ENCODE assay signal across 1 cellular context in genomic region chr19:7522072-7522922, GRCh38.
TF ChIP-seq lines count a peak whose summit lies in the region.

TSS of gene MCOLN1 (plus strand) at chr19:7522624. CDS start at chr19:7522751, 127 bp downstream.

TF ChIP-seq in HepG2, 621 proteins besides CTCF, POLR2A, EP300 and RAD21 (continued from another document and continues in another):
- TF ChIP-seq ZMAT3 (CRISPR knock-in tag; conservative IDR thresholded peaks at IDR 0.05) (peak; percentile 26; the same call in 1 of the 2 replicates), RXRB (CRISPR knock-in tag; IDR thresholded peaks at IDR 0.05; ENCODE audit: borderline replicate concordance) (peak; percentile 61; the same call in 1 of the 2 replicates), ATF7-NPFF (CRISPR knock-in tag; IDR thresholded peaks at IDR 0.05; ENCODE audit: low read depth) (peak; percentile 81; the same call in 1 of the 2 replicates), MAF1 (CRISPR knock-in tag; IDR thresholded peaks at IDR 0.05; ENCODE audit: borderline replicate concordance) (peak; percentile 81; the same call in 1 of the 2 replicates), CBX1 (IDR thresholded peaks at IDR 0.05; ENCODE audit: low read depth) (peak; percentile 98), NRL (CRISPR knock-in tag; IDR thresholded peaks at IDR 0.05; ENCODE audit: borderline replicate concordance) (no peak), SIN3B (IDR thresholded peaks at IDR 0.05; ENCODE audit: low read length) (peak; percentile 97), ZNF556 (CRISPR knock-in tag; IDR thresholded peaks at IDR 0.05; ENCODE audit: borderline replicate concordance) (peak; percentile 94; the same call in 1 of the 2 replicates), FOSL2 (CRISPR knock-in tag; IDR thresholded peaks at IDR 0.05) (peak; percentile 68), ZNF609 (CRISPR knock-in tag; IDR thresholded peaks at IDR 0.05; ENCODE audit: borderline replicate concordance) (peak; percentile 50; the same call in 1 of the 2 replicates), GTF3A (CRISPR knock-in tag; conservative IDR thresholded peaks at IDR 0.05) (0 out of 2 replicates have a peak, but pooled peaks have one; percentile 72), TP53 (CRISPR knock-in tag; conservative IDR thresholded peaks at IDR 0.05) (0 out of 2 replicates have a peak, but pooled peaks have one; percentile 5), ZNF543 (CRISPR knock-in tag; IDR thresholded peaks at IDR 0.05) (peak; percentile 86), ZNF329 (CRISPR knock-in tag; IDR thresholded peaks at IDR 0.05; ENCODE audit: low read depth) (peak; percentile 55; the same call in 1 of the 2 replicates), SP140L (CRISPR knock-in tag; IDR thresholded peaks at IDR 0.05; ENCODE audit: borderline replicate concordance) (no peak), HOXA5 (CRISPR knock-in tag; IDR thresholded peaks at IDR 0.05) (0 out of 2 replicates have a peak, but pooled peaks have one; percentile 44), KAT8 (CRISPR knock-in tag; IDR thresholded peaks at IDR 0.05) (peak; percentile 99), PHF8 (CRISPR knock-in tag; IDR thresholded peaks at IDR 0.05) (peak; percentile 56), POLR2AphosphoS5 (IDR thresholded peaks at IDR 0.05; ENCODE audit: low read depth, low read length) (no peak; the same call in 1 of the 2 replicates), ZNF639 (CRISPR knock-in tag; conservative IDR thresholded peaks at IDR 0.05) (peak; percentile 68; the same call in 1 of the 2 replicates), KLF6 (CRISPR knock-in tag; IDR thresholded peaks at IDR 0.05) (peak; percentile 89), RBAK (CRISPR knock-in tag; IDR thresholded peaks at IDR 0.05) (peak; percentile 29; the same call in 1 of the 2 replicates), THYN1 (CRISPR knock-in tag; IDR thresholded peaks at IDR 0.05; ENCODE audit: borderline replicate concordance, low read depth) (no peak), NCOA2 (CRISPR knock-in tag; IDR thresholded peaks at IDR 0.05) (peak; percentile 63; the same call in 1 of the 2 replicates), SRSF1 (optimal IDR thresholded peaks at IDR 0.05; ENCODE audit: low read depth, low read length) (peak; percentile 34), ZNF580 (CRISPR knock-in tag; IDR thresholded peaks at IDR 0.05; ENCODE audit: borderline replicate concordance, low read depth) (peak; percentile 95; the same call in 1 of the 2 replicates), NONO (IDR thresholded peaks at IDR 0.05) (no peak), NONO (CRISPR knock-in tag; conservative IDR thresholded peaks at IDR 0.05) (peak; percentile 97), PITX1 (CRISPR knock-in tag; IDR thresholded peaks at IDR 0.05) (peak; percentile 80; the same call in 1 of the 2 replicates), CBX5 (CRISPR knock-in tag; IDR thresholded peaks at IDR 0.05; ENCODE audit: borderline replicate concordance) (peak; percentile 86), NFIC (IDR thresholded peaks at IDR 0.05; ENCODE audit: low read length) (peak; percentile 64), ZNF691 (CRISPR knock-in tag; IDR thresholded peaks at IDR 0.05; ENCODE audit: borderline replicate concordance, low read depth) (0 out of 2 replicates have a peak, but pooled peaks have one; percentile 51), NKX3-1 (CRISPR knock-in tag; IDR thresholded peaks at IDR 0.05) (0 out of 2 replicates have a peak, but pooled peaks have one; percentile 17), MXD4 (CRISPR knock-in tag; IDR thresholded peaks at IDR 0.05) (peak; percentile 95), ZNF281 (CRISPR knock-in tag; IDR thresholded peaks at IDR 0.05; ENCODE audit: borderline replicate concordance) (peak; percentile 98), ZSCAN31 (CRISPR knock-in tag; IDR thresholded peaks at IDR 0.05; ENCODE audit: low read depth) (no peak; the same call in none of the 2 replicates), HNF4A (CRISPR knock-in tag; IDR thresholded peaks at IDR 0.05) (no peak), GATAD2A (CRISPR knock-in tag; IDR thresholded peaks at IDR 0.05) (peak; percentile 68; the same call in 1 of the 2 replicates), ZNF33B (CRISPR knock-in tag; IDR thresholded peaks at IDR 0.05) (no peak), KLF11 (CRISPR knock-in tag; IDR thresholded peaks at IDR 0.05) (0 out of 2 replicates have a peak, but pooled peaks have one; percentile 31), ZNF792 (CRISPR knock-in tag; IDR thresholded peaks at IDR 0.05) (peak; percentile 94), ZNF30 (CRISPR knock-in tag; IDR thresholded peaks at IDR 0.05) (no peak), ZFP62 (CRISPR knock-in tag; IDR thresholded peaks at IDR 0.05) (no peak), RARA (CRISPR knock-in tag; IDR thresholded peaks at IDR 0.05) (peak; percentile 55), ZNF510 (CRISPR knock-in tag; IDR thresholded peaks at IDR 0.05; ENCODE audit: low read depth) (peak; percentile 94), ZNF136 (CRISPR knock-in tag; IDR thresholded peaks at IDR 0.05; ENCODE audit: low read depth) (0 out of 2 replicates have a peak, but pooled peaks have one; percentile 62), ZNF235 (CRISPR knock-in tag; IDR thresholded peaks at IDR 0.05; ENCODE audit: borderline replicate concordance) (peak; percentile 64; the same call in 1 of the 2 replicates), SCMH1 (CRISPR knock-in tag; IDR thresholded peaks at IDR 0.05; ENCODE audit: borderline replicate concordance) (no peak)
- TF ChIP-seq, protein P1, sequence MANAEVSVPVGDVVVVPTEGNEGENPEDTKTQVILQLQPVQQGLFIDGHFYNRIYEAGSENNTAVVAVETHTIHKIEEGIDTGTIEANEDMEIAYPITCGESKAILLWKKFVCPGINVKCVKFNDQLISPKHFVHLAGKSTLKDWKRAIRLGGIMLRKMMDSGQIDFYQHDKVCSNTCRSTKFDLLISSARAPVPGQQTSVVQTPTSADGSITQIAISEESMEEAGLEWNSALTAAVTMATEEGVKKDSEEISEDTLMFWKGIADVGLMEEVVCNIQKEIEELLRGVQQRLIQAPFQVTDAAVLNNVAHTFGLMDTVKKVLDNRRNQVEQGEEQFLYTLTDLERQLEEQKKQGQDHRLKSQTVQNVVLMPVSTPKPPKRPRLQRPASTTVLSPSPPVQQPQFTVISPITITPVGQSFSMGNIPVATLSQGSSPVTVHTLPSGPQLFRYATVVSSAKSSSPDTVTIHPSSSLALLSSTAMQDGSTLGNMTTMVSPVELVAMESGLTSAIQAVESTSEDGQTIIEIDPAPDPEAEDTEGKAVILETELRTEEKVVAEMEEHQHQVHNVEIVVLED (CRISPR knock-in tag; IDR thresholded peaks at IDR 0.05; ENCODE audit: borderline replicate concordance): peak; percentile 86
- TF ChIP-seq, protein P2, sequence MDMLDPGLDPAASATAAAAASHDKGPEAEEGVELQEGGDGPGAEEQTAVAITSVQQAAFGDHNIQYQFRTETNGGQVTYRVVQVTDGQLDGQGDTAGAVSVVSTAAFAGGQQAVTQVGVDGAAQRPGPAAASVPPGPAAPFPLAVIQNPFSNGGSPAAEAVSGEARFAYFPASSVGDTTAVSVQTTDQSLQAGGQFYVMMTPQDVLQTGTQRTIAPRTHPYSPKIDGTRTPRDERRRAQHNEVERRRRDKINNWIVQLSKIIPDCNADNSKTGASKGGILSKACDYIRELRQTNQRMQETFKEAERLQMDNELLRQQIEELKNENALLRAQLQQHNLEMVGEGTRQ (IDR thresholded peaks at IDR 0.05; ENCODE audit: low read depth, low read length): peak; percentile 100
- TF ChIP-seq, protein P2 (CRISPR knock-in tag; IDR thresholded peaks at IDR 0.05; ENCODE audit: borderline replicate concordance): peak; percentile 99; the same call in 1 of the 2 replicates
- TF ChIP-seq, protein P3, sequence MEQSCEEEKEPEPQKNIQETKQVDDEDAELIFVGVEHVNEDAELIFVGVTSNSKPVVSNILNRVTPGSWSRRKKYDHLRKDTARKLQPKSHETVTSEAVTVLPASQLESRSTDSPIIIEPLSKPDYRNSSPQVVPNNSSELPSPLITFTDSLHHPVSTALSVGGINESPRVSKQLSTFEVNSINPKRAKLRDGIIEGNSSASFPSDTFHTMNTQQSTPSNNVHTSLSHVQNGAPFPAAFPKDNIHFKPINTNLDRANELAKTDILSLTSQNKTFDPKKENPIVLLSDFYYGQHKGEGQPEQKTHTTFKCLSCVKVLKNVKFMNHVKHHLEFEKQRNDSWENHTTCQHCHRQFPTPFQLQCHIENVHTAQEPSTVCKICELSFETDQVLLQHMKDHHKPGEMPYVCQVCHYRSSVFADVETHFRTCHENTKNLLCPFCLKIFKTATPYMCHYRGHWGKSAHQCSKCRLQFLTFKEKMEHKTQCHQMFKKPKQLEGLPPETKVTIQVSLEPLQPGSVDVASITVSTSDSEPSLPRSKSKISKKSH (CRISPR knock-in tag; IDR thresholded peaks at IDR 0.05; ENCODE audit: borderline replicate concordance): no peak
- TF ChIP-seq, protein P4, sequence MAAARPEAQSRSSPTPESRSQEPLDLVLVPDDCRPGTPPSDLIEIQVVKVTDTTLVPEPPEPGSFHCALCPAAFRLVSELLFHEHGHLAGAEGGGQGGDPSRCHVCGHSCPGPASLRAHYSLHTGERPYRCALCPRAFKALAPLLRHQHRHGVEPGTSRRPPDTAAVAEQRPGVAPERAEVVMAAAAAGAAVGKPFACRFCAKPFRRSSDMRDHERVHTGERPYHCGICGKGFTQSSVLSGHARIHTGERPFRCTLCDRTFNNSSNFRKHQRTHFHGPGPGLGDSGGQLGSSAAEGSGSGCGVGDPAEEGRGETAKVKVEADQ (CRISPR knock-in tag; IDR thresholded peaks at IDR 0.05; ENCODE audit: borderline replicate concordance): no peak
